Comparison of ENCODE assay signal across 13 cellular contexts in the genomic region with DNA sequence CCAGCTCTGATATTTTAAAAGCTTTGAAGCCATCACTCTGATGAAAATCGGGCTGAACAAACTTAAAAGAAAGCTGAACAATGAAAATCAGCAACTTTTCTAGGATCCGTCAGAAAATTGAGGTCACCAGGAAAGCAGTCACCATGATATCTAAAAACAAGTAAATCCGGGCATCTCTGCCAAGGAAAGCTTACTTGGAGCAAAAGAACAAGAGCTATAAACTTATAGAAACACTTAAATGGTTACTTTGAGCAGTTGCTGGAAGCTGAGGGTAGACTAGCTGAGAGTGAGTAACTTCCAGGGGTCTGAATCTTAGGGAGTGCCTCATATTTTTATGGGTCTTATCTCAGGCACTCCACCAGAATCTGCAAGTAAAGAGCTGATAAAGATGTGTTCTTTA.
DNase-seq lines count a peak whose midpoint lies in the region; FAIRE-seq and TF ChIP-seq lines count a peak whose summit lies in the region.
"Had no signal": no experiment of that assay in that cellular context is flagged by ENCODE, and none has a peak within 500 bp of the region (broad histone marks: within the 10 kb centered on the region; RNA-seq: fewer than 3 reads in every experiment).

No MANE protein-coding gene starts in this region.

- no CpG with 5 or more reads among the region's 3 CpGs for WGBS in neuronal stem cell (ENCODE audit: extremely low coverage in 2 of 2, insufficient read length in 2 of 2, insufficient replicate concordance in 1 of 2), 2 donors

- no peaks in the 10 kb centered on the region for H3K9me1 ChIP-seq in endothelial cell of umbilical vein (replicated peaks; ENCODE audit: control insufficient read depth, extremely low read depth, insufficient read depth, low read length)

- H2BK12ac ChIP-seq in neuronal stem cell (ENCODE audit: low read length) = no peak overlapping the region

- H3K4me2 ChIP-seq in PC-9 (no peak overlapping the region), endothelial cell of umbilical vein (ENCODE audit: insufficient read depth, low read length) (peak overlapping the region; percentile 34), neuronal stem cell (ENCODE audit: insufficient read depth, low read length, poor library complexity, severe bottlenecking) (no peak overlapping the region)
- H3K4me2 ChIP-seq: A549, BLaER1 had no signal

- no peak overlapping the region for H3K4ac ChIP-seq in neuronal stem cell (ENCODE audit: low read length)

- CTCF ChIA-PET in PC-9 (lab: Charles Lee) = no interaction called here
- CTCF ChIA-PET in endothelial cell of umbilical vein (lab: Charles Lee) = interaction anchor here (0.6 to 2.0 kb wide), 3 partner anchors 58 to 428 kb away, joined by 3 to 4 read pairs (median 3); no protein-coding TSS in a partner anchor

- H3K4me1 ChIP-seq in PC-9 (replicated peaks; ENCODE audit: insufficient read depth) (no peaks in the 10 kb centered on the region), endothelial cell of umbilical vein (ENCODE audit: control insufficient read depth, extremely low read depth, insufficient read depth, low read length) (peaks cover 4% of the 10 kb centered on the region), neuronal stem cell (ENCODE audit: control insufficient read depth in 2 of 2, insufficient read depth in 1 of 2, low read depth in 1 of 2, low read length in 2 of 2) (no peaks in the 10 kb centered on the region)
- H3K4me1 ChIP-seq: A549, BLaER1, HAP-1 had no signal

- peaks cover 4% of the 10 kb centered on the region; the same call in 1 of the 2 replicates for H3K9me2 ChIP-seq in PC-9 (ENCODE audit: insufficient read depth)

- no peaks in the 10 kb centered on the region for H3K9me3 ChIP-seq in PC-9 (ENCODE audit: insufficient read depth, low read depth)
- no peaks in the 10 kb centered on the region for H3K9me3 ChIP-seq in endothelial cell of umbilical vein (replicated peaks; ENCODE audit: control insufficient read depth, insufficient read depth, low read length)
- no peaks in the 10 kb centered on the region for H3K9me3 ChIP-seq in neuronal stem cell (replicated peaks in 1 of 2; ENCODE audit: control insufficient read depth in 2 of 2, insufficient read depth in 1 of 2, low read depth in 1 of 2, low read length in 2 of 2)
- no peaks in the 10 kb centered on the region for H3K9me3 ChIP-seq in WERI-Rb-1 (ENCODE audit: severe bottlenecking)
- H3K9me3 ChIP-seq: A549, BLaER1, HAP-1 had no signal

- H3K14ac ChIP-seq in neuronal stem cell (ENCODE audit: low read length) = no peak overlapping the region

- peak overlapping the region; percentile 19 for H3K9ac ChIP-seq in endothelial cell of umbilical vein (replicated peaks; ENCODE audit: extremely low read depth, insufficient read depth, low read length)
- H3K9ac ChIP-seq in neuronal stem cell (ENCODE audit: low read depth, low read length, poor library complexity) = no peak overlapping the region
- H3K9ac ChIP-seq: BLaER1 had no signal

- H3K27ac ChIP-seq in PC-9 = no peak overlapping the region
- H3K27ac ChIP-seq in endothelial cell of umbilical vein (ENCODE audit: insufficient read depth, low read depth, low read length) = peak overlapping the region; percentile 20
- H3K27ac ChIP-seq in neuronal stem cell (replicated peaks; ENCODE audit: low read length) = no peak overlapping the region
- H3K27ac ChIP-seq in WERI-Rb-1 = no peak overlapping the region
- H3K27ac ChIP-seq: A549, BLaER1 had no signal

- H4K91ac ChIP-seq in neuronal stem cell (ENCODE audit: low read depth, low read length, poor library complexity) = no peak overlapping the region

- dilution Hi-C loops in endothelial cell of umbilical vein (cut with MboI; ENCODE audit: extremely low pct_ligation_motif_present, low sequenced_read_pairs) = no loop called here

- no peak overlapping the region for H2AK5ac ChIP-seq in neuronal stem cell (ENCODE audit: low read depth, low read length)

- H2BK15ac ChIP-seq in neuronal stem cell (ENCODE audit: low read length) = no peak overlapping the region

- BruUV-seq in PC-9 (replicated peaks; lab: Mats Ljungman, UMichigan) (no TSS peak), endothelial cell of umbilical vein (replicated peaks; lab: Mats Ljungman, UMichigan) (no TSS peak)

- no peak for TF ChIP-seq CTCF in PC-9 (conservative IDR thresholded peaks at IDR 0.05)
- no peak for TF ChIP-seq CTCF in endothelial cell of umbilical vein (IDR thresholded peaks at IDR 0.05; ENCODE audit: extremely low read depth in 1 of 2, insufficient read depth in 1 of 2, low read depth in 1 of 2, low read length in 2 of 2)
- no peak for TF ChIP-seq CTCF in WERI-Rb-1 (IDR thresholded peaks at IDR 0.05; ENCODE audit: low read depth, low read length)

- no peak overlapping the region for H3K23ac ChIP-seq in neuronal stem cell (ENCODE audit: low read depth, low read length, poor library complexity)

- H3F3A ChIP-seq in PC-9 (ENCODE audit: insufficient read depth, low read depth) = no peaks in the 10 kb centered on the region

- DNase-seq in PC-9 (no peak), endothelial cell of umbilical vein (ENCODE audit: low read depth, low spot score) (peak; percentile 56), neuronal stem cell (ENCODE audit: low spot score) (no peak), activated T-cell treated with anti-CD3 and anti-CD28 coated beads for 4 hours (no peak), WERI-Rb-1 (no peak), GDM1 (lab: John Stamatoyannopoulos, UW) (no peak)
- DNase-seq: CD4-positive, alpha-beta memory T cell; DMS153; DMS79; GF-D8 had no signal

- H3K18ac ChIP-seq in neuronal stem cell (ENCODE audit: low read length) = no peak overlapping the region

- H2BK120ac ChIP-seq in neuronal stem cell (ENCODE audit: low read depth, low read length) = no peak overlapping the region

- no peaks in the 10 kb centered on the region for H3K79me1 ChIP-seq in neuronal stem cell (ENCODE audit: low read depth, low read length)

- intact Hi-C loops in PC-9 (cut with micrococcal nuclease; ENCODE audit: unreplicated experiment) (no loop called here), endothelial cell of umbilical vein (cut with micrococcal nuclease) (no loop called here)

- FAIRE-seq in endothelial cell of umbilical vein (lab: Jason Lieb, UNC) = no peak
- FAIRE-seq: A549 had no signal

- H4K8ac ChIP-seq in neuronal stem cell (ENCODE audit: low read depth, low read length) = no peak overlapping the region

- H3K79me2 ChIP-seq in PC-9 (ENCODE audit: low read depth) (no peaks in the 10 kb centered on the region), endothelial cell of umbilical vein (ENCODE audit: control insufficient read depth, insufficient read depth, low read length) (no peaks in the 10 kb centered on the region)

- H2AFZ ChIP-seq in PC-9 (peak overlapping the region; percentile 66; the same call in 1 of the 2 replicates), endothelial cell of umbilical vein (ENCODE audit: low read depth, low read length) (peak overlapping the region; percentile 2), neuronal stem cell (ENCODE audit: low read length) (peak overlapping the region; percentile 53)

- H3K27me3 ChIP-seq in PC-9 (ENCODE audit: insufficient read depth, low read depth) = no peaks in the 10 kb centered on the region
- no peaks in the 10 kb centered on the region for H3K27me3 ChIP-seq in endothelial cell of umbilical vein (ENCODE audit: control insufficient read depth in 2 of 2, insufficient read depth in 2 of 2, low read length in 2 of 2)
- H3K27me3 ChIP-seq in neuronal stem cell (ENCODE audit: control insufficient read depth in 3 of 3, insufficient read depth in 3 of 3, low read depth in 1 of 3, low read length in 3 of 3) = no peaks in the 10 kb centered on the region
- no peaks in the 10 kb centered on the region for H3K27me3 ChIP-seq in WERI-Rb-1 (ENCODE audit: insufficient read depth, low read depth, severe bottlenecking)
- H3K27me3 ChIP-seq: BLaER1 had no signal

- H2BK5ac ChIP-seq in neuronal stem cell (ENCODE audit: low read length) = no peak overlapping the region

- H3K36me3 ChIP-seq in PC-9 (ENCODE audit: low read depth) (no peaks in the 10 kb centered on the region), endothelial cell of umbilical vein (ENCODE audit: control insufficient read depth in 2 of 2, extremely low read depth in 1 of 2, insufficient read depth in 2 of 2, low read length in 2 of 2) (no peaks in the 10 kb centered on the region), neuronal stem cell (replicated peaks in 1 of 2; ENCODE audit: control insufficient read depth in 2 of 2, insufficient read depth in 2 of 2, low read length in 2 of 2) (no peaks in the 10 kb centered on the region), WERI-Rb-1 (no peaks in the 10 kb centered on the region)
- H3K36me3 ChIP-seq: BLaER1, HAP-1 had no signal

- H4K20me1 ChIP-seq in PC-9 (ENCODE audit: insufficient read depth) = no peaks in the 10 kb centered on the region; the same call in 1 of the 2 replicates
- H4K20me1 ChIP-seq in endothelial cell of umbilical vein (replicated peaks; ENCODE audit: control insufficient read depth, extremely low read depth, insufficient read depth, low read length) = no peaks in the 10 kb centered on the region
- H4K20me1 ChIP-seq: BLaER1 had no signal

- H3K4me3 ChIP-seq in PC-9 (no peak overlapping the region), endothelial cell of umbilical vein (replicated peaks in 1 of 3; ENCODE audit: insufficient read depth in 1 of 3, low read depth in 1 of 3, low read length in 3 of 3) (no peak overlapping the region), neuronal stem cell (ENCODE audit: low read length in 2 of 2) (no peak overlapping the region), WERI-Rb-1 (ENCODE audit: low read depth, low read length) (no peak overlapping the region)
- H3K4me3 ChIP-seq: A549, BLaER1, HAP-1 had no signal

- no peak for TF ChIP-seq POLR2A in endothelial cell of umbilical vein (IDR thresholded peaks at IDR 0.05; ENCODE audit: low read depth, low read length)

- POLR2A ChIA-PET in PC-9 (lab: Charles Lee; ENCODE audit: unreplicated experiment) (no interaction called here), endothelial cell of umbilical vein (lab: Charles Lee) (no interaction called here)

TF ChIP-seq in endothelial cell of umbilical vein, 7 proteins besides CTCF, POLR2A, EP300 and RAD21:
- TF ChIP-seq JUN (IDR thresholded peaks at IDR 0.05; ENCODE audit: borderline replicate concordance, insufficient read depth, insufficient read length, low read depth) = no peak
- no peak for TF ChIP-seq POLR2AphosphoS5 (IDR thresholded peaks at IDR 0.05; ENCODE audit: insufficient read depth, low read depth, low read length)
- TF ChIP-seq, protein P1, sequence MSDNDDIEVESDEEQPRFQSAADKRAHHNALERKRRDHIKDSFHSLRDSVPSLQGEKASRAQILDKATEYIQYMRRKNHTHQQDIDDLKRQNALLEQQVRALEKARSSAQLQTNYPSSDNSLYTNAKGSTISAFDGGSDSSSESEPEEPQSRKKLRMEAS (IDR thresholded peaks at IDR 0.05; ENCODE audit: insufficient read depth, insufficient read length) = no peak
- TF ChIP-seq EZH2 (IDR thresholded peaks at IDR 0.05; ENCODE audit: borderline replicate concordance, low read depth, low read length, severe bottlenecking) = no peak
- no peak for TF ChIP-seq GATA2 (IDR thresholded peaks at IDR 0.05; ENCODE audit: insufficient read depth, insufficient read length, low read depth, low read length)
- TF ChIP-seq FOS (IDR thresholded peaks at IDR 0.05; ENCODE audit: borderline replicate concordance, insufficient read depth, low read length) = no peak
- no peak for TF ChIP-seq MYC (IDR thresholded peaks at IDR 0.05; ENCODE audit: low read depth, low read length)

Comparison
In these comparisons a context has a peak if more than half of its experiments do, and no peak if none do; other contexts are left out.
1. H2AFZ ChIP-seq: peak in every context shown above with its lines; median percentile 66 in PC-9; 53 in neuronal stem cell; 2 in endothelial cell of umbilical vein.